In genomic region chr10:91380873-91381561, GRCh38 we compare ENCODE assay signal across 1 cellular context.
A peak's percentile ranks its signal among the peaks of the same experiment; 100 is the strongest.
TF ChIP-seq lines count a peak whose summit lies in the region.

No MANE protein-coding gene starts in this region.

TF ChIP-seq in K562, 482 proteins besides CTCF, POLR2A, EP300 and RAD21:
- peak; percentile 61 for TF ChIP-seq CBFA2T3 (IDR thresholded peaks at IDR 0.05)
- TF ChIP-seq TCF3 (CRISPR knock-in tag; IDR thresholded peaks at IDR 0.05): peak; percentile 63
- no peak for TF ChIP-seq EHMT2 (IDR thresholded peaks at IDR 0.05)
- peak; percentile 81 for TF ChIP-seq MEIS2 (IDR thresholded peaks at IDR 0.05; ENCODE audit: partially characterized antibody)
- TF ChIP-seq CBFA2T2 (conservative IDR thresholded peaks at IDR 0.05): peak; percentile 31; the same call in 1 of the 2 replicates
- TF ChIP-seq PBX2 (CRISPR knock-in tag; IDR thresholded peaks at IDR 0.05; ENCODE audit: low read depth): no peak
- TF ChIP-seq PBX2 (tag; conservative IDR thresholded peaks at IDR 0.05; ENCODE audit: low read depth): peak; percentile 24; the same call in 1 of the 2 replicates
- no peak for TF ChIP-seq ESRRB (CRISPR knock-in tag; IDR thresholded peaks at IDR 0.05; ENCODE audit: borderline replicate concordance)
- peak; percentile 20; the same call in 1 of the 2 replicates for TF ChIP-seq ARID1B (IDR thresholded peaks at IDR 0.05)
- no peak for TF ChIP-seq DACH1 (IDR thresholded peaks at IDR 0.05; ENCODE audit: partially characterized antibody)
- no peak for TF ChIP-seq RBM14 (IDR thresholded peaks at IDR 0.05; ENCODE audit: borderline replicate concordance, insufficient read depth, low read depth, low read length)
- TF ChIP-seq TAL1 (IDR thresholded peaks at IDR 0.05): peak; percentile 33; the same call in 1 of the 2 replicates
- TF ChIP-seq FOXM1 (IDR thresholded peaks at IDR 0.05; ENCODE audit: low read depth): no peak
- no peak for TF ChIP-seq FOXM1 (CRISPR knock-in tag; IDR thresholded peaks at IDR 0.05; ENCODE audit: low read depth)
- peak; percentile 38; the same call in 1 of the 2 replicates for TF ChIP-seq ZNF316 (IDR thresholded peaks at IDR 0.05)
- peak; percentile 40; the same call in 1 of the 2 replicates for TF ChIP-seq PKNOX1 (IDR thresholded peaks at IDR 0.05)
